In genomic region chr17:29148790-29149430, GRCh38 we compare ENCODE assay signal across 8 cellular contexts. TPM values are rescaled to one million over a fixed set of nuclear protein-coding genes. Genes with fewer than 3 reads are reported as not detected.
DNase-seq lines count a peak whose midpoint lies in the region; ATAC-seq lines count a peak whose summit lies in the region.

No MANE protein-coding gene starts in this region.

- no peak overlapping the region for H3K4me3 ChIP-seq in endocrine pancreas (ENCODE audit: control insufficient read depth, insufficient read depth, low read length)
- no peak overlapping the region for H3K4me3 ChIP-seq in mesodermal cell (ENCODE audit: extremely low read depth, insufficient read depth, low read length, poor library complexity, severe bottlenecking)

- no peaks in the 10 kb centered on the region for H3K27me3 Mint-ChIP-seq in activated CD8-positive, alpha-beta memory T cell treated with anti-CD3 and anti-CD28 coated beads, Interleukin-2, amount 10 ng/mL, durations not matched to agents 7 days and 5 days

- no peaks in the 10 kb centered on the region for H3K36me3 ChIP-seq in endocrine pancreas (ENCODE audit: control insufficient read depth, insufficient read depth, low read length)
- peaks cover 3% of the 10 kb centered on the region for H3K36me3 ChIP-seq in mesodermal cell (ENCODE audit: control insufficient read depth, insufficient read depth, low read length)

- peak overlapping the region; percentile 30 for H3K27ac ChIP-seq in mesodermal cell (ENCODE audit: low read depth, low read length, severe bottlenecking)

- DNase-seq in COLO829 (ENCODE audit: low spot score) (peak; percentile 77), HS-5 (ENCODE audit: low read depth) (peak; percentile 74), NOMO-1 treated with DMSO at 0.1 percent for 48 hours (lab: John Stamatoyannopoulos, UW; ENCODE audit: unreplicated experiment) (peak; percentile 88)
- DNase-seq in activated CD8-positive, alpha-beta memory T cell treated with anti-CD3 and anti-CD28 coated beads, Interleukin-2, amount 10 ng/mL, durations not matched to agents 7 days and 5 days = peak; percentile 96
- DNase-seq in stimulated activated CD8-positive, alpha-beta memory T cell treated with anti-CD3 and anti-CD28 coated beads, Interleukin-15, amount 100 ng/mL, for 24 hours (ENCODE audit: low read depth) = peak; percentile 86

- H3K4me1 Mint-ChIP-seq in activated CD8-positive, alpha-beta memory T cell treated with anti-CD3 and anti-CD28 coated beads, Interleukin-2, amount 10 ng/mL, durations not matched to agents 7 days and 5 days = peaks cover 55% of the 10 kb centered on the region

- H3K4me3 Mint-ChIP-seq in activated CD8-positive, alpha-beta memory T cell treated with anti-CD3 and anti-CD28 coated beads, Interleukin-2, amount 10 ng/mL, durations not matched to agents 7 days and 5 days = peak overlapping the region; percentile 69

- ATAC-seq in GM19463 (IDR thresholded peaks at IDR 0.05; ENCODE audit: unreplicated experiment) = peak; percentile 87
- ATAC-seq in activated CD8-positive, alpha-beta memory T cell treated with anti-CD3 and anti-CD28 coated beads, Interleukin-2, amount 10 ng/mL, durations not matched to agents 7 days and 5 days = peak; percentile 95

- CTCF ChIA-PET in activated CD8-positive, alpha-beta memory T cell treated with anti-CD3 and anti-CD28 coated beads, Interleukin-2, amount 10 ng/mL, durations not matched to agents 7 days and 5 days (lab: Charles Lee) = interaction anchor here (0.6 to 20.5 kb wide), 43 partner anchors 9 to 468 kb away, joined by 3 to 557 read pairs (median 4); partner anchors contain the start of genes ABHD15, MYO18A and NUFIP2

- no peaks in the 10 kb centered on the region for H3K27me3 ChIP-seq in endocrine pancreas (ENCODE audit: control insufficient read depth, insufficient read depth, low read length)

- WGBS in mesodermal cell (ENCODE audit: insufficient coverage in 2 of 2), 2 experiments = 3 to 6% methylated on average over 16 to 19 of the region's 34 CpGs

- peak overlapping the region; percentile 82 for H3K27ac Mint-ChIP-seq in activated CD8-positive, alpha-beta memory T cell treated with anti-CD3 and anti-CD28 coated beads, Interleukin-2, amount 10 ng/mL, durations not matched to agents 7 days and 5 days

- H3K4me1 ChIP-seq in endocrine pancreas (ENCODE audit: control insufficient read depth, insufficient read depth, low read length) (no peaks in the 10 kb centered on the region), mesodermal cell (ENCODE audit: control insufficient read depth, insufficient read depth, low read length, poor library complexity, severe bottlenecking) (peaks cover 36% of the 10 kb centered on the region)

- H3K9me3 ChIP-seq in endocrine pancreas (ENCODE audit: control insufficient read depth, low read length) (no peaks in the 10 kb centered on the region), mesodermal cell (ENCODE audit: control insufficient read depth, low read length) (no peaks in the 10 kb centered on the region)

- H3K9ac ChIP-seq in endocrine pancreas (ENCODE audit: control insufficient read depth, insufficient read depth, low read length) = peak overlapping the region; percentile 67

- no peaks in the 10 kb centered on the region for H3K9me3 Mint-ChIP-seq in activated CD8-positive, alpha-beta memory T cell treated with anti-CD3 and anti-CD28 coated beads, Interleukin-2, amount 10 ng/mL, durations not matched to agents 7 days and 5 days (ENCODE audit: low read depth)

- H3K36me3 Mint-ChIP-seq in activated CD8-positive, alpha-beta memory T cell treated with anti-CD3 and anti-CD28 coated beads, Interleukin-2, amount 10 ng/mL, durations not matched to agents 7 days and 5 days = no peaks in the 10 kb centered on the region

RNA-seq across cellular contexts. Expression of gene MYO18A, which starts 31.3 kb away (rescaled TPM):
- total RNA-seq in activated CD8-positive, alpha-beta memory T cell treated with anti-CD3 and anti-CD28 coated beads, Interleukin-2, amount 10 ng/mL, durations not matched to agents 7 days and 5 days = 10 to 100 TPM; 67.7 to 85.8 TPM
- polyA plus RNA-seq in mesodermal cell (2013, experiment 1 of 2) = 37.5 TPM
- polyA plus RNA-seq in mesodermal cell (2013, experiment 2 of 2) = 23.9 TPM
